ENCODE assay signal across 23 cellular contexts in genomic region chr2:105785095-105785847, GRCh38. TPM values are rescaled to one million over a fixed set of nuclear protein-coding genes. Genes with fewer than 3 reads are reported as not detected.
A peak's percentile ranks its signal among the peaks of the same experiment; 100 is the strongest.
DNase-seq lines count a peak whose midpoint lies in the region; ATAC-seq and TF ChIP-seq lines count a peak whose summit lies in the region.
"Had no signal": no experiment of that assay in that cellular context is flagged by ENCODE, and none has a peak within 500 bp of the region (broad histone marks: within the 10 kb centered on the region; RNA-seq: fewer than 3 reads in every experiment).

No MANE protein-coding gene starts in this region.

- DNase-seq in cardiac septum (ENCODE audit: low spot score) (peak; percentile 43), Right ventricle myocardium superior (no peak), NCI-H146 treated with DMSO at 0.1 percent for 48 hours (lab: John Stamatoyannopoulos, UW; ENCODE audit: unreplicated experiment) (peak; percentile 49), stomach (peak; percentile 61), NCI-H2196 (lab: John Stamatoyannopoulos, UW; ENCODE audit: unreplicated experiment) (no peak), NCI-H1417 treated with DMSO at 0.1 percent for 48 hours (lab: John Stamatoyannopoulos, UW) (no peak)
- DNase-seq: activated naive CD4-positive, alpha-beta T cell; effector CD8-positive, alpha-beta T cell; EL; glutamatergic neuron; GM23248; Karpas-422; left colon; mesendoderm; NCI-H1092; NCI-H2107; NCI-H526 treated with DMSO at 0.1 percent for 48 hours; SHP77 treated with DMSO at 0.1 percent for 48 hours; small intestine; stimulated activated CD4-positive, alpha-beta T cell treated with anti-CD3 and anti-CD28 coated beads, Interleukin-2, amount 100 ng/mL, for 48 hours had no signal

- no peaks in the 10 kb centered on the region for H3K27me3 ChIP-seq in stomach
- H3K27me3 ChIP-seq: ascending aorta had no signal

- ATAC-seq in Right ventricle myocardium superior (ENCODE audit: poor library complexity), result no peak
- ATAC-seq: left colon had no signal

- peak overlapping the region; percentile 97 for H3K27ac Mint-ChIP-seq in activated naive CD8-positive, alpha-beta T cell

- no peaks in the 10 kb centered on the region for H3K9me3 ChIP-seq in stomach
- H3K9me3 ChIP-seq: ascending aorta had no signal

- H3K4me3 Mint-ChIP-seq in activated naive CD8-positive, alpha-beta T cell, result no peak overlapping the region
- H3K4me3 Mint-ChIP-seq: neural crest cell had no signal

- H3K36me3 ChIP-seq in stomach, result peaks cover 0 to 6% (median 3%) of the 10 kb centered on the region in 4 donors
- H3K36me3 ChIP-seq: ascending aorta had no signal

- no peak overlapping the region for H3K4me3 ChIP-seq in stomach
- H3K4me3 ChIP-seq: ascending aorta, GM23248 had no signal

- H3K36me3 Mint-ChIP-seq in activated naive CD8-positive, alpha-beta T cell, result peaks cover 5% of the 10 kb centered on the region

- intact Hi-C loops in cardiac septum (cut with DNase I) (loop anchor here (5.0 kb wide), 1 partner anchor 208 kb away; no protein-coding TSS in a partner anchor), Right ventricle myocardium superior (cut with DNase I) (no loop called here), stomach (cut with DNase I; ENCODE audit: low total_unique reads) (no loop called here)

- no peak overlapping the region for H3K27ac ChIP-seq in stomach
- H3K27ac ChIP-seq: GM23248 had no signal

- H3K27me3 Mint-ChIP-seq in activated naive CD8-positive, alpha-beta T cell, result no peaks in the 10 kb centered on the region

- H3K4me1 Mint-ChIP-seq in activated naive CD8-positive, alpha-beta T cell (ENCODE audit: low read depth), result peaks cover 99% of the 10 kb centered on the region

- TF ChIP-seq POLR2A in stomach (IDR thresholded peaks at IDR 0.05), result no peak

- TF ChIP-seq CTCF in stomach (IDR thresholded peaks at IDR 0.05), result no peak

- no peak for TF ChIP-seq EP300 in stomach (IDR thresholded peaks at IDR 0.05)

- no peaks in the 10 kb centered on the region for H3K9me3 Mint-ChIP-seq in activated naive CD8-positive, alpha-beta T cell (ENCODE audit: low read depth)
- H3K9me3 Mint-ChIP-seq: neural crest cell had no signal

- WGBS in stomach, 5 donors, result 77 to 85% (median 80%) methylated on average over 17 of the region's 17 CpGs

- peaks cover 13 to 96% (median 77%) of the 10 kb centered on the region in 4 donors for H3K4me1 ChIP-seq in stomach

RNA-seq across cellular contexts. Expression of gene NCK2, which starts 40.6 kb away (rescaled TPM):
- total RNA-seq in cardiac septum (33.2 TPM), Right ventricle myocardium superior (32.3 TPM), stomach (10 to 100 TPM; 27.0 to 88.9 (median 40.3) TPM)
- polyA plus RNA-seq in stomach, result 10 to 100 TPM; 23.1 to 61.6 (median 45.5) TPM

Comparison
In these comparisons a context has a peak if more than half of its experiments do, and no peak if none do; other contexts are left out.
1. DNase-seq: peak in cardiac septum (single experiment), NCI-H146 treated with DMSO at 0.1 percent for 48 hours (single experiment) and stomach (single experiment); none in Right ventricle myocardium superior (single experiment), NCI-H2196 (single experiment) and NCI-H1417 treated with DMSO at 0.1 percent for 48 hours (single experiment).